ENCODE assay signal across 9 cellular contexts in genomic region chr9:96686638-96687335, GRCh38. TPM values are rescaled to one million over a fixed set of nuclear protein-coding genes. Genes with fewer than 3 reads are reported as not detected.
A peak's percentile ranks its signal among the peaks of the same experiment; 100 is the strongest.
DNase-seq lines count a peak whose midpoint lies in the region; ATAC-seq, FAIRE-seq and TF ChIP-seq lines count a peak whose summit lies in the region.
"Had no signal": no experiment of that assay in that cellular context is flagged by ENCODE, and none has a peak within 500 bp of the region (broad histone marks: within the 10 kb centered on the region; RNA-seq: fewer than 3 reads in every experiment).

No MANE protein-coding gene starts in this region.

- peak overlapping the region in 2 of 5 donors; percentile 61 to 76 for H3K27ac ChIP-seq in adrenal gland
- peak overlapping the region in 9 of 10 donors; percentile 47 to 73 (median 63) for H3K27ac ChIP-seq in heart right ventricle
- H3K27ac ChIP-seq in pancreas = peak overlapping the region; percentile 10 to 78 (median 63)
- peak overlapping the region; percentile 17 for H3K27ac ChIP-seq in suprapubic skin

- TF ChIP-seq POLR2A in adrenal gland (IDR thresholded peaks at IDR 0.05) (peak in 1 of 2 donors; percentile 19), suprapubic skin (IDR thresholded peaks at IDR 0.05) (no peak)

- H3K9me3 ChIP-seq in adrenal gland (replicated peaks in 1 of 3) (no peaks in the 10 kb centered on the region), heart right ventricle (peaks cover 0 to 6% (median 2%) of the 10 kb centered on the region in 11 donors), pancreas (no peaks in the 10 kb centered on the region), suprapubic skin (no peaks in the 10 kb centered on the region)

- DNase-seq in GM13977 (ENCODE audit: low spot score) (peak; percentile 44), T follicular helper cell (ENCODE audit: low read depth) (peak; percentile 67), adrenal gland (peak; percentile 74 to 90 (median 78)), heart right ventricle (peak; percentile 76 to 84), pancreas (peak; percentile 79 to 90 (median 86)), suprapubic skin (ENCODE audit: low spot score in 2 of 2) (peak; percentile 90 to 91), NCI-H1105 treated with DMSO at 0.1 percent for 48 hours (lab: John Stamatoyannopoulos, UW) (no peak), GDM1 (lab: John Stamatoyannopoulos, UW) (no peak)

- intact Hi-C loops in adrenal gland (cut with DNase I) = no loop called here
- intact Hi-C loops in heart right ventricle (cut with DNase I) = no loop called here
- intact Hi-C loops in pancreas (cut with DNase I) = no loop called here

- H3K27me3 ChIP-seq in adrenal gland (no peaks in the 10 kb centered on the region), heart right ventricle (no peaks in the 10 kb centered on the region), pancreas (no peaks in the 10 kb centered on the region), suprapubic skin (no peaks in the 10 kb centered on the region)

- in situ Hi-C loops in GM13977 (cut with MboI; ENCODE audit: low pct_unique_long_range_greater_than_20kb, low sequenced_read_pairs, unreplicated experiment) = no loop called here

- peak overlapping the region in 2 of 4 donors; percentile 13 to 77 for H3K4me3 ChIP-seq in adrenal gland
- H3K4me3 ChIP-seq in heart right ventricle = peak overlapping the region; percentile 16 to 66 (median 58)
- H3K4me3 ChIP-seq in pancreas = peak overlapping the region; percentile 16 to 64 (median 49)
- peak overlapping the region; percentile 50 for H3K4me3 ChIP-seq in suprapubic skin

- TF ChIP-seq CTCF in GM13977 (IDR thresholded peaks at IDR 0.05; ENCODE audit: extremely low read depth, insufficient read depth, missing control alignments) (no peak), adrenal gland (IDR thresholded peaks at IDR 0.05) (peak in 5 of 6 experiments; percentile 16 to 51 (median 38)), heart right ventricle (IDR thresholded peaks at IDR 0.05) (peak; percentile 26 to 78 (median 58)), pancreas (IDR thresholded peaks at IDR 0.05) (peak; percentile 22 to 46 (median 31)), suprapubic skin (IDR thresholded peaks at IDR 0.05) (peak in 1 of 2 donors; percentile 49)

- TF ChIP-seq EP300 in suprapubic skin (IDR thresholded peaks at IDR 0.05) = no peak

- peak; percentile 95 to 99 (median 98) for ATAC-seq in heart right ventricle
- ATAC-seq in pancreas = peak; percentile 96 to 99 (median 98)

- FAIRE-seq in pancreas (lab: Jason Lieb, UNC) = no peak
- FAIRE-seq: colon had no signal

- 2 to 9% (median 5%) methylated on average over 15 to 62 of the region's 62 CpGs for WGBS in adrenal gland, 4 donors
- WGBS in heart right ventricle, 2 donors = 2% methylated on average over 62 of the region's 62 CpGs
- WGBS in pancreas, 2 donors = 1% methylated on average over 62 of the region's 62 CpGs
- WGBS in suprapubic skin = 6% methylated on average over 21 of the region's 62 CpGs

- no peaks in the 10 kb centered on the region for H3K36me3 ChIP-seq in adrenal gland (replicated peaks in 1 of 2)
- no peaks in the 10 kb centered on the region for H3K36me3 ChIP-seq in heart right ventricle
- H3K36me3 ChIP-seq in pancreas = no peaks in the 10 kb centered on the region
- no peaks in the 10 kb centered on the region for H3K36me3 ChIP-seq in suprapubic skin

- H3K4me1 ChIP-seq in adrenal gland (replicated peaks in 1 of 2) (no peaks in the 10 kb centered on the region), heart right ventricle (peaks cover 0 to 14% (median 4%) of the 10 kb centered on the region in 9 donors), pancreas (peaks cover 0 to 5% (median 3%) of the 10 kb centered on the region in 3 donors), suprapubic skin (no peaks in the 10 kb centered on the region)

RNA-seq across cellular contexts. Expression of gene PRXL2C, which starts 31.7 kb away (rescaled TPM):
- total RNA-seq in adrenal gland (10 to 100 TPM in 5 of 8 donors, 1 to 10 TPM in 3; 8.6 to 17.4 (median 10.8) TPM), heart right ventricle (10 to 100 TPM; 18.4 to 59.0 (median 24.1) TPM), pancreas (10 to 100 TPM in 1 of 6 donors, 1 to 10 TPM in 5; 6.0 to 11.2 (median 8.3) TPM), suprapubic skin (10 to 100 TPM; 11.2 to 16.0 (median 13.6) TPM)
- polyA plus RNA-seq in adrenal gland (1 to 10 TPM; 5.1 to 9.3 (median 5.6) TPM), heart right ventricle (10 to 100 TPM; 10.5 to 10.7 TPM), pancreas (1 to 10 TPM; 4.9 to 8.6 TPM)

Comparison
In these comparisons a context has a peak if more than half of its experiments do, and no peak if none do; other contexts are left out.
1. DNase-seq: peak in GM13977 (single experiment), T follicular helper cell (single experiment), adrenal gland (7 of 7), heart right ventricle (2 of 2), pancreas (6 of 6) and suprapubic skin (2 of 2); none in NCI-H1105 treated with DMSO at 0.1 percent for 48 hours (single experiment) and GDM1 (single experiment).